13 cellular contexts compared by ENCODE assay signal in genomic region chr5:548256-548655, GRCh38. TPM values are rescaled to one million over a fixed set of nuclear protein-coding genes. Genes with fewer than 3 reads are reported as not detected.
DNase-seq lines count a peak whose midpoint lies in the region; TF ChIP-seq lines count a peak whose summit lies in the region.
"Had no signal": no experiment of that assay in that cellular context is flagged by ENCODE, and none has a peak within 500 bp of the region (broad histone marks: within the 10 kb centered on the region; RNA-seq: fewer than 3 reads in every experiment).

No MANE protein-coding gene starts in this region.

- intact Hi-C loops in left ventricle myocardium inferior (cut with micrococcal nuclease) (no loop called here), esophagus muscularis mucosa (cut with DNase I) (no loop called here)

- DNase-seq in EH (ENCODE audit: low read depth) (peak; percentile 52), M059J (ENCODE audit: low read depth) (peak; percentile 53), left ventricle myocardium inferior (peak; percentile 7), renal cortical epithelial cell (ENCODE audit: low read depth) (peak; percentile 18), esophagus muscularis mucosa (ENCODE audit: extremely low spot score) (no peak), NCI-H1105 treated with DMSO at 0.1 percent for 48 hours (lab: John Stamatoyannopoulos, UW) (no peak), SIG-M5 (lab: John Stamatoyannopoulos, UW) (no peak)
- DNase-seq: PC-9, small intestine, tibial artery had no signal

- no peak for TF ChIP-seq CTCF in left ventricle myocardium inferior (IDR thresholded peaks at IDR 0.05; ENCODE audit: borderline replicate concordance)
- TF ChIP-seq CTCF in esophagus muscularis mucosa (IDR thresholded peaks at IDR 0.05): no peak

- H3K27ac ChIP-seq in left ventricle myocardium inferior (replicated peaks) (no peak overlapping the region), esophagus muscularis mucosa (replicated peaks in 1 of 4) (no peak overlapping the region)
- H3K27ac ChIP-seq: adrenal gland, dorsolateral prefrontal cortex, PC-9, tibial artery had no signal

- H3K4me1 ChIP-seq in left ventricle myocardium inferior (no peaks in the 10 kb centered on the region), esophagus muscularis mucosa (no peaks in the 10 kb centered on the region)
- H3K4me1 ChIP-seq: adrenal gland, HAP-1, tibial artery had no signal

- no peak for TF ChIP-seq EP300 in esophagus muscularis mucosa (IDR thresholded peaks at IDR 0.05)

- WGBS in esophagus muscularis mucosa: 52% methylated on average over 4 of the region's 10 CpGs

- H3K4me3 ChIP-seq in left ventricle myocardium inferior (no peak overlapping the region), esophagus muscularis mucosa (no peak overlapping the region)
- H3K4me3 ChIP-seq: adrenal gland, dorsolateral prefrontal cortex, HAP-1, PC-9, tibial artery had no signal

- H3K9me3 ChIP-seq in left ventricle myocardium inferior (replicated peaks): peaks cover 7% of the 10 kb centered on the region
- H3K9me3 ChIP-seq in esophagus muscularis mucosa: peaks cover 0 to 6% (median 1%) of the 10 kb centered on the region in 4 donors
- H3K9me3 ChIP-seq: adrenal gland, HAP-1, tibial artery had no signal

- no peak for TF ChIP-seq POLR2A in esophagus muscularis mucosa (IDR thresholded peaks at IDR 0.05; ENCODE audit: low read depth)

- H3K27me3 ChIP-seq in left ventricle myocardium inferior (ENCODE audit: low read depth) (peaks cover 81% of the 10 kb centered on the region), esophagus muscularis mucosa (peaks cover 0 to 72% (median 0%) of the 10 kb centered on the region in 4 donors)

- H3K36me3 ChIP-seq in left ventricle myocardium inferior (no peaks in the 10 kb centered on the region), esophagus muscularis mucosa (no peaks in the 10 kb centered on the region)
- H3K36me3 ChIP-seq: adrenal gland, HAP-1, tibial artery had no signal

RNA-seq across cellular contexts. Expression of gene SLC9A3, which starts 24.0 kb away (rescaled TPM):
- total RNA-seq in M059J (2014; rRNA removed; shearing (Covaris generic)): 2.9 and 3.0 TPM in 2 replicates
- total RNA-seq in left ventricle myocardium inferior: 0.91 TPM
- total RNA-seq in renal cortical epithelial cell: 0.35 and 1.6 TPM in 2 replicates
- total RNA-seq in esophagus muscularis mucosa: 1 to 10 TPM; 1.7 to 5.0 (median 2.8) TPM

Comparison
In these comparisons a context has a peak if more than half of its experiments do, and no peak if none do; other contexts are left out.
1. DNase-seq: peak in EH (single experiment), M059J (single experiment), left ventricle myocardium inferior (single experiment) and renal cortical epithelial cell (single experiment); none in esophagus muscularis mucosa (single experiment), NCI-H1105 treated with DMSO at 0.1 percent for 48 hours (single experiment) and SIG-M5 (single experiment).